Comparison of ENCODE assay signal across 15 cellular contexts in the genomic region with DNA sequence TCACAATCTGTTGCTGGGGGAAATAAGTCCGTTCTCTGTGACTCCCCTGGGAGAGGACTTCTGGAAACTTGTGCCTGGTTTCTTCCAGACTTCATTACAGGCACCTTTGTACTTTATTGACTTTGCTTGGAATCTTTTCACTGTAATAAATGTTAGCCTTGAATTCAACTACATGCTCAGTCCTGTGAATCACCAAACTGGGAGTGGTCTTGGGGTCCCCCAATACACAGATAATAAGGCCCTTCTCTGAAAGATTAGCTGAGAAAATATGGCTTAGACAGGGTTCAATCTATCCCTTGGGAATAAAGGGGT. TPM values are rescaled to one million over a fixed set of nuclear protein-coding genes. Genes with fewer than 3 reads are reported as not detected.
A peak's percentile ranks its signal among the peaks of the same experiment; 100 is the strongest.
DNase-seq lines count a peak whose midpoint lies in the region; FAIRE-seq and TF ChIP-seq lines count a peak whose summit lies in the region.
"Had no signal": no experiment of that assay in that cellular context is flagged by ENCODE, and none has a peak within 500 bp of the region (broad histone marks: within the 10 kb centered on the region; RNA-seq: fewer than 3 reads in every experiment).

No MANE protein-coding gene starts in this region.

- H3K4me1 ChIP-seq in SJCRH30 (peaks cover 16% of the 10 kb centered on the region), hepatocyte (ENCODE audit: insufficient read depth) (peaks cover 4% of the 10 kb centered on the region), neutrophil (ENCODE audit: control insufficient read depth in 1 of 2, insufficient read depth in 1 of 2, low read depth in 1 of 2, low read length in 1 of 2) (no peaks in the 10 kb centered on the region)
- H3K4me1 ChIP-seq: A549, BE2C, Caco-2, HAP-1 had no signal

- H3K4me3 ChIP-seq in SJCRH30 (no peak overlapping the region), hepatocyte (no peak overlapping the region), neutrophil (ENCODE audit: low read depth in 1 of 2, low read length in 1 of 2) (no peak overlapping the region)
- H3K4me3 ChIP-seq: A549, HAP-1 had no signal

- H2AFZ ChIP-seq in hepatocyte = no peak overlapping the region

- no peaks in the 10 kb centered on the region for H3K9me3 Mint-ChIP-seq in type B pancreatic cell

- peaks cover 13% of the 10 kb centered on the region for H3K36me3 Mint-ChIP-seq in type B pancreatic cell

- H4K20me1 ChIP-seq in hepatocyte (ENCODE audit: insufficient read depth, poor library complexity, severe bottlenecking) = no peaks in the 10 kb centered on the region

- TF ChIP-seq CTCF in hepatocyte (IDR thresholded peaks at IDR 0.05; ENCODE audit: poor library complexity) = no peak
- no peak for TF ChIP-seq CTCF in neutrophil (IDR thresholded peaks at IDR 0.05)
- no peak for TF ChIP-seq CTCF in type B pancreatic cell (conservative IDR thresholded peaks at IDR 0.05)

- H3K36me3 ChIP-seq in SJCRH30 (no peaks in the 10 kb centered on the region), hepatocyte (replicated peaks; ENCODE audit: insufficient read depth, low read depth) (no peaks in the 10 kb centered on the region), neutrophil (peaks cover 47% of the 10 kb centered on the region)
- H3K36me3 ChIP-seq: BE2C had no signal

- no peaks in the 10 kb centered on the region for H3K9me2 ChIP-seq in hepatocyte (replicated peaks; ENCODE audit: insufficient read depth)

- 63% methylated on average over 1 of the region's 1 CpG for WGBS in hepatocyte (ENCODE audit: low lambda C conversion rate, missing lambda C conversion rate)

- H3K9me3 ChIP-seq in SJCRH30 (replicated peaks) (no peaks in the 10 kb centered on the region), hepatocyte (ENCODE audit: low read depth) (no peaks in the 10 kb centered on the region), neutrophil (no peaks in the 10 kb centered on the region)
- H3K9me3 ChIP-seq: A549, BE2C, Caco-2, HAP-1 had no signal

- FAIRE-seq in GM19239 (lab: Jason Lieb, UNC) = no peak
- FAIRE-seq: A549, H1 had no signal

- no peak overlapping the region for H3K4me3 Mint-ChIP-seq in type B pancreatic cell
- H3K4me3 Mint-ChIP-seq: CD8-positive, alpha-beta memory T cell had no signal

- H3K27me3 Mint-ChIP-seq in type B pancreatic cell = no peaks in the 10 kb centered on the region

- peak overlapping the region; percentile 59 for H3K27ac Mint-ChIP-seq in type B pancreatic cell
- H3K27ac Mint-ChIP-seq: CD8-positive, alpha-beta memory T cell had no signal

- H3K4me2 ChIP-seq in hepatocyte = peak overlapping the region; percentile 17
- H3K4me2 ChIP-seq: A549 had no signal

- peaks cover 5% of the 10 kb centered on the region for H3K4me1 Mint-ChIP-seq in type B pancreatic cell (ENCODE audit: unreplicated experiment)
- H3K4me1 Mint-ChIP-seq: CD8-positive, alpha-beta memory T cell had no signal

- no peaks in the 10 kb centered on the region for H3K79me2 ChIP-seq in hepatocyte

- H3K27ac ChIP-seq in SJCRH30 = peak overlapping the region; percentile 36
- peak overlapping the region; percentile 87 for H3K27ac ChIP-seq in hepatocyte
- peak overlapping the region; percentile 14 for H3K27ac ChIP-seq in neutrophil
- H3K27ac ChIP-seq: A549 had no signal

- DNase-seq in SJCRH30 = no peak
- no peak for DNase-seq in hepatocyte (ENCODE audit: low spot score)
- no peak for DNase-seq in type B pancreatic cell (ENCODE audit: extremely low spot score, unreplicated experiment)
- DNase-seq in GM19239 (ENCODE audit: insufficient read length, low spot score) = no peak
- no peak for DNase-seq in activated CD4-positive, alpha-beta T cell treated with anti-CD3 and anti-CD28 coated beads, Interleukin-2, amount 50 U/mL, for 1 hour
- no peak for DNase-seq in NCI-H187 (lab: John Stamatoyannopoulos, UW)
- DNase-seq in stimulated activated CD4-positive, alpha-beta T cell treated with anti-CD3 and anti-CD28 coated beads, Interleukin-4, amount 100 ng/mL, for 24 hours = no peak
- DNase-seq: BE2C; Caco-2; CD8-positive, alpha-beta memory T cell; GF-D8 had no signal

- H3K27me3 ChIP-seq in SJCRH30 (no peaks in the 10 kb centered on the region), hepatocyte (no peaks in the 10 kb centered on the region), neutrophil (no peaks in the 10 kb centered on the region)
- H3K27me3 ChIP-seq: BE2C had no signal

RNA-seq across cellular contexts. Expression of a gene that starts 48.7 kb away (rescaled TPM):
- total RNA-seq in SJCRH30 (2014; rRNA removed; shearing (Covaris generic)) = 43.6 and 53.4 TPM in 2 replicates
- total RNA-seq in hepatocyte (74.5 and 77.5 TPM in 2 replicates), type B pancreatic cell (ENCODE audit: low replicate concordance) (63.2 and 73.1 TPM in 2 replicates)
- polyA plus RNA-seq in hepatocyte = 23.5 and 24.2 TPM in 2 replicates

Comparison
In these comparisons a context has a peak if more than half of its experiments do, and no peak if none do; other contexts are left out.
1. H3K27ac ChIP-seq: peak in every context shown above with its lines; median percentile 87 in hepatocyte; 36 in SJCRH30; 14 in neutrophil.